1 cellular context compared by ENCODE assay signal in the genomic region with DNA sequence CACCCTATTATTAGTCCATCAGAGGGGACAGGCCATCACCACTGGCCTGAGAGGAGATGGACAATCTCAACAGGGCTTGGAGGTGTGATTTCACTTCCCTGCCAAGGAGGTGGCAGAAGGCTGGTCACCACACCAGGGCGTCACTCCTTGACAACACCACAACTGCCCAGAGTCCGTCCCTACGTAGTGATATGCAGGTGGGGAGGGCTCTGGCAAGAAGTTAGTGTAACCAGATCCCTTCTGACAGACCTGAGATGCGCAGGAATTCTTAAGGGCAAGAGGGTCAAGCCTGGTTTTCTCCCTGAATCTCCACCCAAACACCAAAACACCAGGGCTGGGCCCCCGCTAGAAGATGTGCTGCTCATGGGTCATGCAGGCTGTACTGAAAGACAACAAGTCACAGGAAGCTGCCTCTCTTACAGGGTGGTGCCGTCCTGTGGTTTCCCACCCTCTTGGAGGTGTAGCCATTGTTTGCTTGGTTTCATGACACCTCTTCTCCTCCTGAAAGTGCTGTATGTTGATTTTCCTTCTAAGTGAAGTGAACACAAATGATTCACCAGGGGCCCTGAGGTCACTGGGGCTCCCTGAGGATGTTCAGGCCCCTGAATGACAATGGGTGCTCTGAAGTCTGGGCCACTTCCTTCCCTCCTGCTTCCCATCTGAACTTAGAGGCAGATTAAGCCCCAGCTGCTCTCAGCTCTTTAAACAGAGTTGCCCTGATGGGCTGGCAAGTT.
A peak's percentile ranks its signal among the peaks of the same experiment; 100 is the strongest.
TF ChIP-seq lines count a peak whose summit lies in the region.

No MANE protein-coding gene starts in this region.

TF ChIP-seq in H1, 55 proteins besides CTCF, POLR2A, EP300 and RAD21 (continued from another document):
- TF ChIP-seq TBP (IDR thresholded peaks at IDR 0.05; ENCODE audit: low read depth, low read length) = 0 out of 2 replicates have a peak, but pooled peaks have one; percentile 16
- TF ChIP-seq ASH2L (IDR thresholded peaks at IDR 0.05; ENCODE audit: low read length) = peak; percentile 41
- TF ChIP-seq GABPA (IDR thresholded peaks at IDR 0.05; ENCODE audit: borderline replicate concordance, insufficient read depth, low read length) = no peak
- no peak for TF ChIP-seq KDM1A (IDR thresholded peaks at IDR 0.05; ENCODE audit: borderline replicate concordance, low read length)
- TF ChIP-seq KDM5A (IDR thresholded peaks at IDR 0.05; ENCODE audit: low read length) = no peak
- TF ChIP-seq JUND (IDR thresholded peaks at IDR 0.05; ENCODE audit: low read length) = peak; percentile 64
- no peak for TF ChIP-seq MAFK (IDR thresholded peaks at IDR 0.05; ENCODE audit: low read depth, low read length)
- TF ChIP-seq, protein P1, sequence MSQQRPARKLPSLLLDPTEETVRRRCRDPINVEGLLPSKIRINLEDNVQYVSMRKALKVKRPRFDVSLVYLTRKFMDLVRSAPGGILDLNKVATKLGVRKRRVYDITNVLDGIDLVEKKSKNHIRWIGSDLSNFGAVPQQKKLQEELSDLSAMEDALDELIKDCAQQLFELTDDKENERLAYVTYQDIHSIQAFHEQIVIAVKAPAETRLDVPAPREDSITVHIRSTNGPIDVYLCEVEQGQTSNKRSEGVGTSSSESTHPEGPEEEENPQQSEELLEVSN (IDR thresholded peaks at IDR 0.05) = no peak
- peak; percentile 47 for TF ChIP-seq CTBP2 (IDR thresholded peaks at IDR 0.05; ENCODE audit: borderline replicate concordance, insufficient read depth, insufficient read length, low read length)
- TF ChIP-seq PHF8 (conservative IDR thresholded peaks at IDR 0.05; ENCODE audit: low read depth, low read length) = no peak
- TF ChIP-seq RXRA (IDR thresholded peaks at IDR 0.05; ENCODE audit: insufficient read depth, low read depth, low read length) = peak; percentile 85
- TF ChIP-seq FOSL1 (IDR thresholded peaks at IDR 0.05; ENCODE audit: insufficient read depth, low read depth, low read length) = no peak
- TF ChIP-seq SP1 (IDR thresholded peaks at IDR 0.05; ENCODE audit: low read depth, low read length) = peak; percentile 67; the same call in 1 of the 2 replicates
- TF ChIP-seq EGR1 (IDR thresholded peaks at IDR 0.05; ENCODE audit: borderline replicate concordance, low read depth, low read length) = no peak; the same call in 1 of the 2 replicates
- TF ChIP-seq TCF12 (IDR thresholded peaks at IDR 0.05; ENCODE audit: low read depth, low read length) = peak; percentile 84
- peak; percentile 51; the same call in 1 of the 2 replicates for TF ChIP-seq YY1 (IDR thresholded peaks at IDR 0.05; ENCODE audit: low read depth, low read length)
- TF ChIP-seq, protein P2, sequence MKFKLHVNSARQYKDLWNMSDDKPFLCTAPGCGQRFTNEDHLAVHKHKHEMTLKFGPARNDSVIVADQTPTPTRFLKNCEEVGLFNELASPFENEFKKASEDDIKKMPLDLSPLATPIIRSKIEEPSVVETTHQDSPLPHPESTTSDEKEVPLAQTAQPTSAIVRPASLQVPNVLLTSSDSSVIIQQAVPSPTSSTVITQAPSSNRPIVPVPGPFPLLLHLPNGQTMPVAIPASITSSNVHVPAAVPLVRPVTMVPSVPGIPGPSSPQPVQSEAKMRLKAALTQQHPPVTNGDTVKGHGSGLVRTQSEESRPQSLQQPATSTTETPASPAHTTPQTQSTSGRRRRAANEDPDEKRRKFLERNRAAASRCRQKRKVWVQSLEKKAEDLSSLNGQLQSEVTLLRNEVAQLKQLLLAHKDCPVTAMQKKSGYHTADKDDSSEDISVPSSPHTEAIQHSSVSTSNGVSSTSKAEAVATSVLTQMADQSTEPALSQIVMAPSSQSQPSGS (IDR thresholded peaks at IDR 0.05; ENCODE audit: low read length) = 0 out of 2 replicates have a peak, but pooled peaks have one; percentile 60
- TF ChIP-seq NANOG (IDR thresholded peaks at IDR 0.05; ENCODE audit: insufficient read depth, low read depth, low read length, poor library complexity, severe bottlenecking) = peak; percentile 72
- no peak for TF ChIP-seq BACH1 (IDR thresholded peaks at IDR 0.05; ENCODE audit: low read length)
- TF ChIP-seq, protein P3, sequence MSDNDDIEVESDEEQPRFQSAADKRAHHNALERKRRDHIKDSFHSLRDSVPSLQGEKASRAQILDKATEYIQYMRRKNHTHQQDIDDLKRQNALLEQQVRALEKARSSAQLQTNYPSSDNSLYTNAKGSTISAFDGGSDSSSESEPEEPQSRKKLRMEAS (IDR thresholded peaks at IDR 0.05) = no peak
- TF ChIP-seq KDM4A (IDR thresholded peaks at IDR 0.05; ENCODE audit: low read depth, low read length, severe bottlenecking) = no peak
- TF ChIP-seq RNF2 (IDR thresholded peaks at IDR 0.05; ENCODE audit: borderline replicate concordance, low read depth, low read length, missing control alignments, poor library complexity, severe bottlenecking) = no peak
- TF ChIP-seq, protein P4, sequence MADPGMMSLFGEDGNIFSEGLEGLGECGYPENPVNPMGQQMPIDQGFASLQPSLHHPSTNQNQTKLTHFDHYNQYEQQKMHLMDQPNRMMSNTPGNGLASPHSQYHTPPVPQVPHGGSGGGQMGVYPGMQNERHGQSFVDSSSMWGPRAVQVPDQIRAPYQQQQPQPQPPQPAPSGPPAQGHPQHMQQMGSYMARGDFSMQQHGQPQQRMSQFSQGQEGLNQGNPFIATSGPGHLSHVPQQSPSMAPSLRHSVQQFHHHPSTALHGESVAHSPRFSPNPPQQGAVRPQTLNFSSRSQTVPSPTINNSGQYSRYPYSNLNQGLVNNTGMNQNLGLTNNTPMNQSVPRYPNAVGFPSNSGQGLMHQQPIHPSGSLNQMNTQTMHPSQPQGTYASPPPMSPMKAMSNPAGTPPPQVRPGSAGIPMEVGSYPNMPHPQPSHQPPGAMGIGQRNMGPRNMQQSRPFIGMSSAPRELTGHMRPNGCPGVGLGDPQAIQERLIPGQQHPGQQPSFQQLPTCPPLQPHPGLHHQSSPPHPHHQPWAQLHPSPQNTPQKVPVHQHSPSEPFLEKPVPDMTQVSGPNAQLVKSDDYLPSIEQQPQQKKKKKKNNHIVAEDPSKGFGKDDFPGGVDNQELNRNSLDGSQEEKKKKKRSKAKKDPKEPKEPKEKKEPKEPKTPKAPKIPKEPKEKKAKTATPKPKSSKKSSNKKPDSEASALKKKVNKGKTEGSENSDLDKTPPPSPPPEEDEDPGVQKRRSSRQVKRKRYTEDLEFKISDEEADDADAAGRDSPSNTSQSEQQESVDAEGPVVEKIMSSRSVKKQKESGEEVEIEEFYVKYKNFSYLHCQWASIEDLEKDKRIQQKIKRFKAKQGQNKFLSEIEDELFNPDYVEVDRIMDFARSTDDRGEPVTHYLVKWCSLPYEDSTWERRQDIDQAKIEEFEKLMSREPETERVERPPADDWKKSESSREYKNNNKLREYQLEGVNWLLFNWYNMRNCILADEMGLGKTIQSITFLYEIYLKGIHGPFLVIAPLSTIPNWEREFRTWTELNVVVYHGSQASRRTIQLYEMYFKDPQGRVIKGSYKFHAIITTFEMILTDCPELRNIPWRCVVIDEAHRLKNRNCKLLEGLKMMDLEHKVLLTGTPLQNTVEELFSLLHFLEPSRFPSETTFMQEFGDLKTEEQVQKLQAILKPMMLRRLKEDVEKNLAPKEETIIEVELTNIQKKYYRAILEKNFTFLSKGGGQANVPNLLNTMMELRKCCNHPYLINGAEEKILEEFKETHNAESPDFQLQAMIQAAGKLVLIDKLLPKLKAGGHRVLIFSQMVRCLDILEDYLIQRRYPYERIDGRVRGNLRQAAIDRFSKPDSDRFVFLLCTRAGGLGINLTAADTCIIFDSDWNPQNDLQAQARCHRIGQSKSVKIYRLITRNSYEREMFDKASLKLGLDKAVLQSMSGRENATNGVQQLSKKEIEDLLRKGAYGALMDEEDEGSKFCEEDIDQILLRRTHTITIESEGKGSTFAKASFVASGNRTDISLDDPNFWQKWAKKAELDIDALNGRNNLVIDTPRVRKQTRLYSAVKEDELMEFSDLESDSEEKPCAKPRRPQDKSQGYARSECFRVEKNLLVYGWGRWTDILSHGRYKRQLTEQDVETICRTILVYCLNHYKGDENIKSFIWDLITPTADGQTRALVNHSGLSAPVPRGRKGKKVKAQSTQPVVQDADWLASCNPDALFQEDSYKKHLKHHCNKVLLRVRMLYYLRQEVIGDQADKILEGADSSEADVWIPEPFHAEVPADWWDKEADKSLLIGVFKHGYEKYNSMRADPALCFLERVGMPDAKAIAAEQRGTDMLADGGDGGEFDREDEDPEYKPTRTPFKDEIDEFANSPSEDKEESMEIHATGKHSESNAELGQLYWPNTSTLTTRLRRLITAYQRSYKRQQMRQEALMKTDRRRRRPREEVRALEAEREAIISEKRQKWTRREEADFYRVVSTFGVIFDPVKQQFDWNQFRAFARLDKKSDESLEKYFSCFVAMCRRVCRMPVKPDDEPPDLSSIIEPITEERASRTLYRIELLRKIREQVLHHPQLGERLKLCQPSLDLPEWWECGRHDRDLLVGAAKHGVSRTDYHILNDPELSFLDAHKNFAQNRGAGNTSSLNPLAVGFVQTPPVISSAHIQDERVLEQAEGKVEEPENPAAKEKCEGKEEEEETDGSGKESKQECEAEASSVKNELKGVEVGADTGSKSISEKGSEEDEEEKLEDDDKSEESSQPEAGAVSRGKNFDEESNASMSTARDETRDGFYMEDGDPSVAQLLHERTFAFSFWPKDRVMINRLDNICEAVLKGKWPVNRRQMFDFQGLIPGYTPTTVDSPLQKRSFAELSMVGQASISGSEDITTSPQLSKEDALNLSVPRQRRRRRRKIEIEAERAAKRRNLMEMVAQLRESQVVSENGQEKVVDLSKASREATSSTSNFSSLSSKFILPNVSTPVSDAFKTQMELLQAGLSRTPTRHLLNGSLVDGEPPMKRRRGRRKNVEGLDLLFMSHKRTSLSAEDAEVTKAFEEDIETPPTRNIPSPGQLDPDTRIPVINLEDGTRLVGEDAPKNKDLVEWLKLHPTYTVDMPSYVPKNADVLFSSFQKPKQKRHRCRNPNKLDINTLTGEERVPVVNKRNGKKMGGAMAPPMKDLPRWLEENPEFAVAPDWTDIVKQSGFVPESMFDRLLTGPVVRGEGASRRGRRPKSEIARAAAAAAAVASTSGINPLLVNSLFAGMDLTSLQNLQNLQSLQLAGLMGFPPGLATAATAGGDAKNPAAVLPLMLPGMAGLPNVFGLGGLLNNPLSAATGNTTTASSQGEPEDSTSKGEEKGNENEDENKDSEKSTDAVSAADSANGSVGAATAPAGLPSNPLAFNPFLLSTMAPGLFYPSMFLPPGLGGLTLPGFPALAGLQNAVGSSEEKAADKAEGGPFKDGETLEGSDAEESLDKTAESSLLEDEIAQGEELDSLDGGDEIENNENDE (IDR thresholded peaks at IDR 0.05; ENCODE audit: insufficient replicate concordance, low read length) = no peak
- no peak for TF ChIP-seq CBX5 (IDR thresholded peaks at IDR 0.05; ENCODE audit: low read depth, low read length)
- TF ChIP-seq RBBP5 (IDR thresholded peaks at IDR 0.05; ENCODE audit: borderline replicate concordance, low read depth, low read length) = no peak
- TF ChIP-seq CBX8 (IDR thresholded peaks at IDR 0.05; ENCODE audit: borderline replicate concordance, low read depth, low read length) = no peak
- no peak for TF ChIP-seq SP4 (IDR thresholded peaks at IDR 0.05; ENCODE audit: low read length)
- TF ChIP-seq SIN3A (conservative IDR thresholded peaks at IDR 0.05 in 1 of 2, IDR thresholded peaks at IDR 0.05 in 1 of 2; ENCODE audit: low read depth in 1 of 2, low read length in 2 of 2) = peak in 1 of 2 experiments; percentile 58; a peak in 1 of 4 replicates
- no peak for TF ChIP-seq HDAC2 (IDR thresholded peaks at IDR 0.05; ENCODE audit: borderline replicate concordance in 1 of 2, low read depth in 2 of 2, low read length in 2 of 2)
- no peak for TF ChIP-seq BCL11A (IDR thresholded peaks at IDR 0.05; ENCODE audit: low read depth in 2 of 2, low read length in 2 of 2)
- TF ChIP-seq TEAD4 (IDR thresholded peaks at IDR 0.05; ENCODE audit: low read depth, low read length) = 0 out of 2 replicates have a peak, but pooled peaks have one; percentile 8
- TF ChIP-seq SRF (IDR thresholded peaks at IDR 0.05; ENCODE audit: low read depth, low read length) = no peak
- peak; percentile 73; the same call in 1 of the 2 replicates for TF ChIP-seq POU5F1 (IDR thresholded peaks at IDR 0.05; ENCODE audit: low read depth, low read length)
